Comparison of ENCODE assay signal across 8 cellular contexts in the genomic region with DNA sequence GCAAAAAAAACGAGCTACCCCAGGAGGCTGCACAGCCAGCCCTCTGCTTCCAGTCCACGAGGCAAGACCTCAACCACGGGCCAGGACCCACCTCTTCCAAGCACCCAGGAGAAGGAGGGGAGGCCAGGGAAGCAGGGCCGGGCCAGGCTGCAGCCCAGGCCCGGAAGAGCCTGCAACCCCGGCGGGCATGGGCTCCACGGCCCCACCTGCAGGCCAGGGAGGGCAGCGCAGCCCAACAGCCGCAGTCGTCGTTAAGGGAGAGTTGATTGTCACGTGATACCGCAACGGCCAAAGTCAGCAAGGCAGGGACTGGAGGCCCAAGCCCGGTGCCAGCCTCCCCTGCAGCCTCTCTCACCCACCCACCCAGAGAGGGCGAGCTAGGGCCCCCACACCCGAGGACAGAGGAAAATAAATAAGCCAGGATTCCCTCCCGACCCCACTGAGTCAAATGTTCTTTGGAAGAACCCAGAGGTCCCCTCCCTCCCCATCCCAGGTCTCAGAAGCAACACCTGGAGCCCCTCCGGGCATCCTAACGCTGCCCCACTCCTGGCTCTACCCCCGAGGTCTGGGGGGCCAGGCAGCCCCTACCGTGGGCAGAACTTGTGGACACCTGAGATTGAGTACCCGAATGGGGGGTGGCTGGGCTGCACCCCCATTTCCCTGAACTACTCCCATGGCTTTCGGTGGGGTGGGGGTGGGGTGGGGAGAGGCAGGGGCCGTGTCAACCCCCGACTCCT. TPM values are rescaled to one million over a fixed set of nuclear protein-coding genes. Genes with fewer than 3 reads are reported as not detected.
DNase-seq lines count a peak whose midpoint lies in the region; ATAC-seq, FAIRE-seq and TF ChIP-seq lines count a peak whose summit lies in the region.

No MANE protein-coding gene starts in this region.

- H3K27ac ChIP-seq in GM12878 (ENCODE audit: control insufficient read depth, insufficient read depth) = peak overlapping the region; percentile 13; the same call in 1 of the 2 replicates

- no peak overlapping the region for H3K4me2 ChIP-seq in GM12878 (ENCODE audit: control insufficient read depth, insufficient read depth)

- FAIRE-seq in TTC549 (lab: Jason Lieb, UNC) (peak; percentile 46), GM12878 (lab: Jason Lieb, UNC) (peak; percentile 84)

- CTCF ChIA-PET in GM10248 (lab: Yijun Ruan, JAX) (interaction anchor here (0.7 to 1.6 kb wide), 6 partner anchors 13 to 587 kb away, joined by 3 to 4 read pairs (median 3); no protein-coding TSS in a partner anchor), GM12878 (lab: Yijun Ruan, JAX) (interaction anchor here (0.6 to 1.4 kb wide), 4 partner anchors 10 to 89 kb away, joined by 3 to 4 read pairs (median 4); no protein-coding TSS in a partner anchor)

- peaks cover 0 to 3% of the 10 kb centered on the region in 2 experiments; a peak in 2 of 4 replicates for H3K36me3 ChIP-seq in GM12878 (ENCODE audit: control insufficient read depth in 2 of 2, insufficient read depth in 2 of 2, low read length in 1 of 2)

- no peak overlapping the region for H3K9ac ChIP-seq in GM12878 (ENCODE audit: control insufficient read depth, insufficient read depth, low read length)

- no peak for TF ChIP-seq RAD21 in GM12878 (IDR thresholded peaks at IDR 0.05; ENCODE audit: insufficient read depth, low read depth, low read length)

- peak; percentile 41 for ATAC-seq in GM12878
- ATAC-seq in GM19467 (IDR thresholded peaks at IDR 0.05; ENCODE audit: unreplicated experiment) = no peak
- ATAC-seq in HG03175 (IDR thresholded peaks at IDR 0.05; ENCODE audit: unreplicated experiment) = no peak

- H3K79me2 ChIP-seq in GM12878 (ENCODE audit: control insufficient read depth, insufficient read depth, low read length) = peaks cover 49% of the 10 kb centered on the region

- no peak overlapping the region for H3K4me3 ChIP-seq in GM12878

- POLR2A ChIA-PET in GM10248 (lab: Yijun Ruan, JAX) (no interaction called here), GM12878 (lab: Charles Lee) (interaction anchor here (0.6 kb wide), 1 partner anchor 11 kb away, joined by 3 read pairs; no protein-coding TSS in a partner anchor)

- SMC1A ChIA-PET in GM12878 (lab: Charles Lee; ENCODE audit: uncharacterized antibody, unreplicated experiment) = interaction anchor here (1.1 kb wide), 1 partner anchor 16 kb away, joined by 3 read pairs; no protein-coding TSS in a partner anchor

- in situ Hi-C loops in GM12878 (cut with MboI) = loop anchor here (25.0 kb wide), 1 partner anchor 1509 kb away; a partner anchor contains a TSS

- TF ChIP-seq POLR2A in GM12878 (IDR thresholded peaks at IDR 0.05; ENCODE audit: low read depth, low read length) = no peak; the same call in 1 of the 2 replicates

- BruUV-seq in GM12878 (replicated peaks; lab: Mats Ljungman, UMichigan) = TSS peak; percentile 49

- TF ChIP-seq CTCF in GM10248 (IDR thresholded peaks at IDR 0.05; ENCODE audit: control extremely low read depth, extremely low read depth, low read depth, missing control alignments) = peak; percentile 99
- peak; percentile 91 to 97 (median 93) for TF ChIP-seq CTCF in GM12878 (IDR thresholded peaks at IDR 0.05 in 2 of 3, conservative IDR thresholded peaks at IDR 0.05 in 1 of 3; ENCODE audit: control insufficient read depth in 2 of 3, extremely low read depth in 1 of 3, insufficient read depth in 1 of 3, low read depth in 3 of 3, low read length in 3 of 3)

- H4K20me1 ChIP-seq in GM12878 (ENCODE audit: control insufficient read depth, insufficient read depth) = no peaks in the 10 kb centered on the region

- intact Hi-C loops in GM12878 (cut with micrococcal nuclease; ENCODE audit: unreplicated experiment) = no loop called here

- H3K27me3 ChIP-seq in GM12878 (replicated peaks in 1 of 2; ENCODE audit: control insufficient read depth in 2 of 2, insufficient read depth in 2 of 2, low read length in 1 of 2) = no peaks in the 10 kb centered on the region

- DNase-seq in GM10248 (ENCODE audit: extremely low spot score) = peak; percentile 86
- peak; percentile 79 for DNase-seq in NCI-H1048 (lab: John Stamatoyannopoulos, UW)
- DNase-seq in GM12878 (ENCODE audit: low read depth, low spot score) = peak; percentile 43
- peak; percentile 84 for DNase-seq in iPS-NIHi11 (ENCODE audit: low spot score)
- DNase-seq in stimulated activated CD4-positive, alpha-beta T cell treated with anti-CD3 and anti-CD28 coated beads, Interleukin-1b, Interleukin-23, amount 100 ng/mL, for 24 hours (ENCODE audit: low read depth in 4 of 4, low spot score in 1 of 4) = peak; percentile 49 to 76 (median 62)

- H3K9me3 ChIP-seq in GM12878 (replicated peaks; ENCODE audit: control insufficient read depth, insufficient read depth, low read length) = no peaks in the 10 kb centered on the region

- WGBS in GM12878 (ENCODE audit: insufficient coverage, insufficient replicate concordance, low lambda C conversion rate, missing lambda C conversion rate) = 13% methylated on average over 25 of the region's 27 CpGs

- TF ChIP-seq EP300 in GM12878 (IDR thresholded peaks at IDR 0.05; ENCODE audit: borderline replicate concordance in 1 of 2, control insufficient read depth in 1 of 2, low read depth in 2 of 2, low read length in 2 of 2) = no peak

- RAD21 ChIA-PET in GM12878 (lab: Charles Lee; ENCODE audit: unreplicated experiment) = no interaction called here

- peaks cover 27% of the 10 kb centered on the region for H3K4me1 ChIP-seq in GM12878 (ENCODE audit: control insufficient read depth, insufficient read depth, low read length)

- H2AFZ ChIP-seq in GM12878 (ENCODE audit: control insufficient read depth, low read depth, low read length) = peak overlapping the region; percentile 54

RNA-seq across cellular contexts. Expression of a gene that starts 5.2 kb away (rescaled TPM):
- total RNA-seq in GM12878 (2013; cell fraction: nucleolus; rRNA removed) = 47.1 and 50.6 TPM in 2 replicates
- total RNA-seq in GM12878 (2014; rRNA removed) (5.2 and 11.7 TPM in 2 replicates), GM12878 (2014; rRNA removed; fragmentation: Illumina TruSeq; extraction: Trizol) (6.4 and 8.5 TPM in 2 replicates), GM12878 (2021) (38.1 and 45.2 TPM in 2 replicates)
- 8.9 TPM for polyA plus RNA-seq in GM12878 (2011; ENCODE audit: low read depth)
- polyA plus RNA-seq in GM12878 (2011; rRNA removed) (2.7 and 9.5 TPM in 2 replicates), GM12878 (2014; fragmentation: Illumina TruSeq; extraction: Trizol) (4.0 and 8.2 TPM in 2 replicates), GM12878 (2014; fragmentation: Nextera tagmentation; extraction: Ambion mirVana) (under 1 TPM; 0.03 to 0.64 TPM), GM12878 (2014; rRNA removed) (31.3 and 38.2 TPM in 2 replicates), GM12878 (2016; fragmentation: Nextera tagmentation; extraction: Ambion mirVana) (1 to 10 TPM; 3.7 to 8.4 TPM)
- polyA plus RNA-seq in GM12878 (2011; cell fraction: cytosol; rRNA removed) = 16.1 and 17.2 TPM in 2 replicates
- 52.3 and 81.1 TPM in 2 replicates for polyA plus RNA-seq in GM12878 (2011; cell fraction: nucleus; rRNA removed)
- 23.8 and 34.3 TPM in 2 replicates for polyA plus RNA-seq in GM12878 (2012)
- polyA minus RNA-seq in GM12878 (2011; rRNA and poly(A)+ RNA removed) = 9.6 and 10.0 TPM in 2 replicates
- polyA minus RNA-seq in GM12878 (2011; cell fraction: cytosol; rRNA and poly(A)+ RNA removed) = 10.0 and 14.4 TPM in 2 replicates
- 7.4 and 15.0 TPM in 2 replicates for polyA minus RNA-seq in GM12878 (2011; cell fraction: nucleus; rRNA and poly(A)+ RNA removed)

RNA-seq across cellular contexts. Expression of a gene that starts 9.9 kb away (rescaled TPM):
- 4.1 and 5.1 TPM in 2 replicates for total RNA-seq in GM12878 (2013; cell fraction: nucleolus; rRNA removed)
- 5.4 and 6.2 TPM in 2 replicates for total RNA-seq in GM12878 (2014; rRNA removed)
- total RNA-seq in GM12878 (2014; rRNA removed; fragmentation: Illumina TruSeq; extraction: Trizol) = 2.2 and 2.6 TPM in 2 replicates
- 37.6 and 41.2 TPM in 2 replicates for total RNA-seq in GM12878 (2021)
- 2.1 TPM for polyA plus RNA-seq in GM12878 (2011; ENCODE audit: low read depth)
- 0.89 and 1.6 TPM in 2 replicates for polyA plus RNA-seq in GM12878 (2011; rRNA removed)
- 4.1 and 7.5 TPM in 2 replicates for polyA plus RNA-seq in GM12878 (2011; cell fraction: cytosol; rRNA removed)
- 11.3 and 26.9 TPM in 2 replicates for polyA plus RNA-seq in GM12878 (2011; cell fraction: nucleus; rRNA removed)
- 9.1 and 13.8 TPM in 2 replicates for polyA plus RNA-seq in GM12878 (2012)
- 0.57 and 2.6 TPM in 2 replicates for polyA plus RNA-seq in GM12878 (2014; fragmentation: Illumina TruSeq; extraction: Trizol)
- polyA plus RNA-seq in GM12878 (2014; fragmentation: Nextera tagmentation; extraction: Ambion mirVana) = under 1 TPM; 0.03 to 0.24 TPM
- polyA plus RNA-seq in GM12878 (2014; rRNA removed) = 13.4 and 13.7 TPM in 2 replicates
- 1 to 10 TPM; 2.1 to 2.5 TPM for polyA plus RNA-seq in GM12878 (2016; fragmentation: Nextera tagmentation; extraction: Ambion mirVana)
- 0.59 and 1.9 TPM in 2 replicates for polyA minus RNA-seq in GM12878 (2011; rRNA and poly(A)+ RNA removed)
- 4.9 and 7.4 TPM in 2 replicates for polyA minus RNA-seq in GM12878 (2011; cell fraction: cytosol; rRNA and poly(A)+ RNA removed)
- 1.5 and 6.3 TPM in 2 replicates for polyA minus RNA-seq in GM12878 (2011; cell fraction: nucleus; rRNA and poly(A)+ RNA removed)

RNA-seq across cellular contexts. Expression of a gene that starts 31.8 kb away (rescaled TPM):
- 25.8 and 29.5 TPM in 2 replicates for total RNA-seq in GM12878 (2013; cell fraction: nucleolus; rRNA removed)
- 109 and 126 TPM in 2 replicates for total RNA-seq in GM12878 (2014; rRNA removed)
- total RNA-seq in GM12878 (2014; rRNA removed; fragmentation: Illumina TruSeq; extraction: Trizol) = 5.6 and 7.0 TPM in 2 replicates
- total RNA-seq in GM12878 (2021) = 72.6 and 77.6 TPM in 2 replicates
- 8.6 TPM for polyA plus RNA-seq in GM12878 (2011; ENCODE audit: low read depth)
- polyA plus RNA-seq in GM12878 (2011; rRNA removed) = 7.7 and 25.3 TPM in 2 replicates
- 45.6 and 92.1 TPM in 2 replicates for polyA plus RNA-seq in GM12878 (2011; cell fraction: cytosol; rRNA removed)
- polyA plus RNA-seq in GM12878 (2011; cell fraction: nucleus; rRNA removed) = 158 and 188 TPM in 2 replicates
- polyA plus RNA-seq in GM12878 (2012) = 36.2 and 44.0 TPM in 2 replicates
- 0.87 and 2.5 TPM in 2 replicates for polyA plus RNA-seq in GM12878 (2014; fragmentation: Illumina TruSeq; extraction: Trizol)
- under 1 TPM in 1 of 2 experiments, not detected in 1; 0.13 TPM for polyA plus RNA-seq in GM12878 (2014; fragmentation: Nextera tagmentation; extraction: Ambion mirVana)
- 84.5 and 105 TPM in 2 replicates for polyA plus RNA-seq in GM12878 (2014; rRNA removed)
- 10 to 100 TPM; 28.8 to 45.7 TPM for polyA plus RNA-seq in GM12878 (2016; fragmentation: Nextera tagmentation; extraction: Ambion mirVana)
- polyA minus RNA-seq in GM12878 (2011; rRNA and poly(A)+ RNA removed) = 22.4 and 32.0 TPM in 2 replicates
- polyA minus RNA-seq in GM12878 (2011; cell fraction: cytosol; rRNA and poly(A)+ RNA removed) = 21.4 and 26.9 TPM in 2 replicates
- 13.5 and 18.1 TPM in 2 replicates for polyA minus RNA-seq in GM12878 (2011; cell fraction: nucleus; rRNA and poly(A)+ RNA removed)

RNA-seq across cellular contexts. Expression of a gene that starts 41.4 kb away (rescaled TPM):
- total RNA-seq in GM12878 (2013; cell fraction: nucleolus; rRNA removed) = 3.1 and 4.2 TPM in 2 replicates
- total RNA-seq in GM12878 (2014; rRNA removed) (0.38 and 0.51 TPM in 2 replicates), GM12878 (2014; rRNA removed; fragmentation: Illumina TruSeq; extraction: Trizol) (0.36 and 0.74 TPM in 2 replicates), GM12878 (2021) (1.0 and 1.7 TPM in 2 replicates)
- 1.3 TPM for polyA plus RNA-seq in GM12878 (2011; ENCODE audit: low read depth)
- polyA plus RNA-seq in GM12878 (2011; rRNA removed) (0.86 and 1.6 TPM in 2 replicates), GM12878 (2014; fragmentation: Illumina TruSeq; extraction: Trizol) (0.43 and 0.48 TPM in 2 replicates), GM12878 (2014; fragmentation: Nextera tagmentation; extraction: Ambion mirVana) (under 1 TPM; 0.13 to 0.34 TPM), GM12878 (2014; rRNA removed) (0.76 and 1.3 TPM in 2 replicates), GM12878 (2016; fragmentation: Nextera tagmentation; extraction: Ambion mirVana) (1 to 10 TPM in 1 of 2 experiments, under 1 TPM in 1; 0.54 to 1.0 TPM)
- polyA plus RNA-seq in GM12878 (2011; cell fraction: cytosol; rRNA removed) = 2.6 TPM in 2 replicates
- 6.1 and 6.5 TPM in 2 replicates for polyA plus RNA-seq in GM12878 (2011; cell fraction: nucleus; rRNA removed)
- 1.8 and 2.5 TPM in 2 replicates for polyA plus RNA-seq in GM12878 (2012)
- polyA minus RNA-seq in GM12878 (2011; rRNA and poly(A)+ RNA removed) = 1.9 and 2.3 TPM in 2 replicates
- 0.73 and 2.3 TPM in 2 replicates for polyA minus RNA-seq in GM12878 (2011; cell fraction: cytosol; rRNA and poly(A)+ RNA removed)
- 0.73 and 1.1 TPM in 2 replicates for polyA minus RNA-seq in GM12878 (2011; cell fraction: nucleus; rRNA and poly(A)+ RNA removed)

RNA-seq across cellular contexts. Expression of a gene that starts 51.7 kb away (rescaled TPM):
- total RNA-seq in GM12878 (2013; cell fraction: nucleolus; rRNA removed) = 26.1 and 30.8 TPM in 2 replicates
- total RNA-seq in GM12878 (2014; rRNA removed) = 3.8 and 5.6 TPM in 2 replicates
- 0.27 TPM in 1 of 2 replicates, not detected in the other for total RNA-seq in GM12878 (2014; rRNA removed; fragmentation: Illumina TruSeq; extraction: Trizol)
- 11.6 and 11.8 TPM in 2 replicates for total RNA-seq in GM12878 (2021)
- polyA plus RNA-seq in GM12878 (2011; ENCODE audit: low read depth) = 0.54 TPM
- 0.13 and 0.46 TPM in 2 replicates for polyA plus RNA-seq in GM12878 (2011; rRNA removed)
- 1.1 and 2.1 TPM in 2 replicates for polyA plus RNA-seq in GM12878 (2011; cell fraction: cytosol; rRNA removed)
- polyA plus RNA-seq in GM12878 (2011; cell fraction: nucleus; rRNA removed) = 5.4 and 12.3 TPM in 2 replicates
- polyA plus RNA-seq in GM12878 (2012) = 3.0 and 3.7 TPM in 2 replicates
- polyA plus RNA-seq in GM12878 (2014; fragmentation: Illumina TruSeq; extraction: Trizol) = not detected in 2 replicates
- polyA plus RNA-seq in GM12878 (2014; fragmentation: Nextera tagmentation; extraction: Ambion mirVana) = not detected
- 11.0 and 13.2 TPM in 2 replicates for polyA plus RNA-seq in GM12878 (2014; rRNA removed)
- polyA plus RNA-seq in GM12878 (2016; fragmentation: Nextera tagmentation; extraction: Ambion mirVana) = 1 to 10 TPM; 7.7 to 8.9 TPM
- 0.62 TPM in 1 of 2 replicates, not detected in the other for polyA minus RNA-seq in GM12878 (2011; rRNA and poly(A)+ RNA removed)
- 1.1 and 1.5 TPM in 2 replicates for polyA minus RNA-seq in GM12878 (2011; cell fraction: cytosol; rRNA and poly(A)+ RNA removed)
- 1.9 and 4.9 TPM in 2 replicates for polyA minus RNA-seq in GM12878 (2011; cell fraction: nucleus; rRNA and poly(A)+ RNA removed)
